Comparison of ENCODE assay signal across 8 cellular contexts in genomic region chr6:37207903-37208456, GRCh38. TPM values are rescaled to one million over a fixed set of nuclear protein-coding genes. Genes with fewer than 3 reads are reported as not detected.
DNase-seq lines count a peak whose midpoint lies in the region; ATAC-seq and TF ChIP-seq lines count a peak whose summit lies in the region.

No MANE protein-coding gene starts in this region.

- H3K9me3 ChIP-seq in heart right ventricle: no peaks in the 10 kb centered on the region

- no peak overlapping the region for H3K4me3 ChIP-seq in heart right ventricle

- no peak overlapping the region for H3K4me3 Mint-ChIP-seq in activated naive CD8-positive, alpha-beta T cell treated with anti-CD3 and anti-CD28 coated beads, Interleukin-2, amount 50 U/mL, for 24 hours

- peak in 8 of 9 donors; percentile 48 to 88 (median 65) for TF ChIP-seq CTCF in heart right ventricle (IDR thresholded peaks at IDR 0.05)

- intact Hi-C loops in heart right ventricle (cut with DNase I): loop anchor here in 5 of 10 donors (2.0 to 10.0 kb wide), 7 partner anchors 33 to 443 kb away; partner anchors contain the start of gene C6orf89 (in 1 of the 5)

- H3K27ac Mint-ChIP-seq in activated naive CD8-positive, alpha-beta T cell treated with anti-CD3 and anti-CD28 coated beads, Interleukin-2, amount 50 U/mL, for 24 hours: peak overlapping the region; percentile 8

- peaks cover 0 to 3% (median 0%) of the 10 kb centered on the region in 7 donors for H3K27me3 ChIP-seq in heart right ventricle

- peaks cover 65% of the 10 kb centered on the region for H3K4me1 Mint-ChIP-seq in activated naive CD8-positive, alpha-beta T cell treated with anti-CD3 and anti-CD28 coated beads, Interleukin-2, amount 50 U/mL, for 24 hours

- H3K27me3 Mint-ChIP-seq in activated naive CD8-positive, alpha-beta T cell treated with anti-CD3 and anti-CD28 coated beads, Interleukin-2, amount 50 U/mL, for 24 hours: no peaks in the 10 kb centered on the region

- H3K4me1 ChIP-seq in heart right ventricle: peaks cover 0 to 50% (median 0%) of the 10 kb centered on the region in 9 donors

- whole genome bisulfite sequencing in heart right ventricle, 2 donors: 67 to 71% methylated on average over 7 of the region's 7 CpGs

- no peaks in the 10 kb centered on the region for H3K9me3 Mint-ChIP-seq in activated naive CD8-positive, alpha-beta T cell treated with anti-CD3 and anti-CD28 coated beads, Interleukin-2, amount 50 U/mL, for 24 hours

- ATAC-seq in GM21737 (IDR thresholded peaks at IDR 0.05; ENCODE audit: unreplicated experiment) (peak; percentile 75), heart right ventricle (peak in 7 of 8 donors; percentile 49 to 79 (median 62)), GM19328 (IDR thresholded peaks at IDR 0.05; ENCODE audit: unreplicated experiment) (no peak)
- peak; percentile 81 for ATAC-seq in activated naive CD8-positive, alpha-beta T cell treated with anti-CD3 and anti-CD28 coated beads, Interleukin-2, amount 50 U/mL, for 24 hours

- peak overlapping the region in 1 of 10 donors; percentile 72 for H3K27ac ChIP-seq in heart right ventricle

- peak in 11 of 14 donors; percentile 4 to 51 (median 31) for DNase-seq in C1 segment of cervical spinal cord (lab: John Stamatoyannopoulos, UW)
- peak; percentile 73 for DNase-seq in NCI-H146 treated with DMSO at 0.1 percent for 48 hours (lab: John Stamatoyannopoulos, UW; ENCODE audit: unreplicated experiment)
- peak; percentile 70 to 92 (median 79) for DNase-seq in T-helper 1 cell
- DNase-seq in activated naive CD8-positive, alpha-beta T cell treated with anti-CD3 and anti-CD28 coated beads, Interleukin-2, amount 50 U/mL, for 24 hours: peak; percentile 92
- DNase-seq in heart right ventricle: peak; percentile 73 to 78
- peak; percentile 65 for DNase-seq in retina

- H3K36me3 Mint-ChIP-seq in activated naive CD8-positive, alpha-beta T cell treated with anti-CD3 and anti-CD28 coated beads, Interleukin-2, amount 50 U/mL, for 24 hours (ENCODE audit: low read depth): no peaks in the 10 kb centered on the region

- no peaks in the 10 kb centered on the region for H3K36me3 ChIP-seq in heart right ventricle

RNA-seq across cellular contexts. Expression of gene PIM1, which starts 38.0 kb away (rescaled TPM):
- total RNA-seq in heart right ventricle: 100 to 1,000 TPM in 1 of 10 donors, 10 to 100 TPM in 7, 1 to 10 TPM in 2; 9.2 to 106 (median 18.0) TPM
- 10 to 100 TPM in 1 of 2 donors, 1 to 10 TPM in 1; 9.4 to 10.8 TPM for polyA plus RNA-seq in heart right ventricle

RNA-seq across cellular contexts. Expression of gene TBC1D22B, which starts 49.6 kb away (rescaled TPM):
- 1 to 10 TPM; 5.4 to 8.1 (median 6.6) TPM for total RNA-seq in heart right ventricle
- 1 to 10 TPM; 5.0 to 5.8 TPM for polyA plus RNA-seq in heart right ventricle

RNA-seq across cellular contexts. Expression of gene TMEM217, which starts 50.0 kb away (rescaled TPM):
- total RNA-seq in heart right ventricle: 1 to 10 TPM in 1 of 10 donors, under 1 TPM in 7, not detected in 2; 0.20 to 1.1 (median 0.41) TPM
- under 1 TPM; 0.29 to 0.64 TPM for polyA plus RNA-seq in heart right ventricle

Comparison
In these comparisons a context has a peak if more than half of its experiments do, and no peak if none do; other contexts are left out.
1. DNase-seq: peak in every context shown above with its lines; median percentile 92 in activated naive CD8-positive, alpha-beta T cell treated with anti-CD3 and anti-CD28 coated beads, Interleukin-2, amount 50 U/mL, for 24 hours; 79 in T-helper 1 cell; 76 in heart right ventricle; 73 in NCI-H146 treated with DMSO at 0.1 percent for 48 hours; 65 in retina; 31 in C1 segment of cervical spinal cord.